In genomic region chr9:35484406-35484805, GRCh38 we compare ENCODE assay signal across 32 cellular contexts.
"Had no signal": no experiment of that assay in that cellular context is flagged by ENCODE, and none has a peak within 500 bp of the region (broad histone marks: within the 10 kb centered on the region; RNA-seq: fewer than 3 reads in every experiment).

No MANE protein-coding gene starts in this region.

- H3K36me3 Mint-ChIP-seq: WTC11 had no signal

- H3K4me3 ChIP-seq: adrenal gland, body of pancreas, cardiac muscle cell, colonic mucosa had no signal

- H3K9me3 Mint-ChIP-seq: activated CD8-positive, alpha-beta T cell treated with anti-CD3 and anti-CD28 coated beads for 36 hours; activated T-cell treated with anti-CD3 and anti-CD28 coated beads, Interleukin-2, amount 50 U/mL, for 4 hours; activated T-helper 17 cell treated with anti-CD3 and anti-CD28 coated beads, Interleukin-2, amount 50 U/mL, for 72 hours; T-helper 2 cell treated with Interferon-gamma antibody and Interleukin-4, amounts not matched to agents 5 μg/mL and 100 μg/mL, for 36 hours; WTC11 had no signal

- H3K4me3 Mint-ChIP-seq: activated CD8-positive, alpha-beta T cell treated with anti-CD3 and anti-CD28 coated beads for 36 hours; activated naive CD8-positive, alpha-beta T cell; activated naive CD8-positive, alpha-beta T cell treated with anti-CD3 and anti-CD28 coated beads, Interleukin-2, amount 50 U/mL, for 24 hours; activated T-cell treated with anti-CD3 and anti-CD28 coated beads, Interleukin-2, amount 50 U/mL, for 4 hours; activated T-helper 17 cell treated with anti-CD3 and anti-CD28 coated beads, Interleukin-2, amount 50 U/mL, for 72 hours; T-helper 17 cell; T-helper 2 cell treated with Interferon-gamma antibody and Interleukin-4, amounts not matched to agents 5 μg/mL and 100 μg/mL, for 36 hours; WTC11 had no signal

- H3K27me3 ChIP-seq: adrenal gland, body of pancreas, cardiac muscle cell, colonic mucosa had no signal

- DNase-seq: activated CD4-positive, alpha-beta T cell treated with anti-CD3 and anti-CD28 coated beads for 48 hours; activated CD4-positive, alpha-beta T cell treated with anti-CD3 and anti-CD28 coated beads, Interleukin-2, amount 50 U/mL, for 1 hour; activated CD4-positive, alpha-beta T cell treated with anti-CD3 and anti-CD28 coated beads, Interleukin-2, amount 50 U/mL, for 48 hours; activated CD8-positive, alpha-beta memory T cell treated with anti-CD3 and anti-CD28 coated beads for 24 hours; activated CD8-positive, alpha-beta T cell treated with anti-CD3 and anti-CD28 coated beads for 36 hours; activated effector memory CD4-positive, alpha-beta T cell treated with Interleukin-2 at 50 U/mL for 16 hours; activated gamma-delta T cell treated with Interleukin-2 at 50 U/mL for 16 hours; activated naive CD4-positive, alpha-beta T cell treated with anti-CD3 and anti-CD28 coated beads, Interleukin-2, amount 50 U/mL, for 16 hours; activated naive CD4-positive, alpha-beta T cell treated with Interleukin-2 at 50 U/mL for 16 hours; activated naive CD8-positive, alpha-beta T cell treated with anti-CD3 and anti-CD28 coated beads, Interleukin-2, amount 50 U/mL, for 24 hours; activated T-cell treated with anti-CD3 and anti-CD28 coated beads, Interleukin-2, amount 50 U/mL, for 4 hours; adrenal gland; amygdala; aorta; body of pancreas; central memory CD4-positive, alpha-beta T cell; cerebellar nuclear complex; colonic mucosa; effector CD8-positive, alpha-beta T cell; foreskin fibroblast; head of caudate nucleus; hippocampal formation; T-helper 17 cell; T1000 had no signal

- H3K36me3 ChIP-seq: adrenal gland, cardiac muscle cell, colonic mucosa had no signal

- H3K27ac Mint-ChIP-seq: activated CD8-positive, alpha-beta T cell treated with anti-CD3 and anti-CD28 coated beads for 36 hours; activated naive CD8-positive, alpha-beta T cell; activated naive CD8-positive, alpha-beta T cell treated with anti-CD3 and anti-CD28 coated beads, Interleukin-2, amount 50 U/mL, for 24 hours; activated T-helper 17 cell treated with anti-CD3 and anti-CD28 coated beads, Interleukin-2, amount 50 U/mL, for 72 hours; T-helper 17 cell; T-helper 2 cell treated with Interferon-gamma antibody and Interleukin-4, amounts not matched to agents 5 μg/mL and 100 μg/mL, for 36 hours; WTC11 had no signal

- FAIRE-seq: endometrium, endothelial cell of umbilical vein, frontal cortex had no signal
